Comparison of ENCODE assay signal across 13 cellular contexts in genomic region chr13:51444922-51445321, GRCh38. TPM values are rescaled to one million over a fixed set of nuclear protein-coding genes. Genes with fewer than 3 reads are reported as not detected.
DNase-seq lines count a peak whose midpoint lies in the region; ATAC-seq and TF ChIP-seq lines count a peak whose summit lies in the region.
"Had no signal": no experiment of that assay in that cellular context is flagged by ENCODE, and none has a peak within 500 bp of the region (broad histone marks: within the 10 kb centered on the region; RNA-seq: fewer than 3 reads in every experiment).

No MANE protein-coding gene starts in this region.

- H2AFZ ChIP-seq in hepatocyte, result no peak overlapping the region

- H4K20me1 ChIP-seq in hepatocyte (ENCODE audit: insufficient read depth, poor library complexity, severe bottlenecking), result no peaks in the 10 kb centered on the region

- no peaks in the 10 kb centered on the region for H3K27me3 ChIP-seq in A673 (replicated peaks; ENCODE audit: insufficient read depth, low read depth, low read length, poor library complexity)
- no peaks in the 10 kb centered on the region for H3K27me3 ChIP-seq in hepatocyte

- intact Hi-C loops in A673 (cut with micrococcal nuclease; ENCODE audit: unreplicated experiment), result no loop called here

- H3K9me3 ChIP-seq in A673 (ENCODE audit: low read depth, low read length, poor library complexity, severe bottlenecking), result no peaks in the 10 kb centered on the region
- no peaks in the 10 kb centered on the region for H3K9me3 ChIP-seq in hepatocyte (ENCODE audit: low read depth)

- no peak overlapping the region for H3K27ac Mint-ChIP-seq in activated CD4-positive, alpha-beta T cell treated with anti-CD3 and anti-CD28 coated beads, Interleukin-2, amount 10 ng/mL, durations not matched to agents 7 days and 5 days
- H3K27ac Mint-ChIP-seq: natural killer cell treated with Interleukin-12 subunit alpha and Interleukin-12 subunit beta and Interleukin-15 and Interleukin-18, amount 100 ng/mL, for 72 hours had no signal

- DNase-seq in A673 (ENCODE audit: low spot score) (peak; percentile 67), GM10248 (ENCODE audit: extremely low spot score) (no peak), SW480 (ENCODE audit: low spot score) (peak; percentile 25), hepatocyte (ENCODE audit: low spot score) (no peak)
- no peak for DNase-seq in activated CD4-positive, alpha-beta T cell treated with anti-CD3 and anti-CD28 coated beads for 48 hours
- DNase-seq in activated CD4-positive, alpha-beta T cell treated with anti-CD3 and anti-CD28 coated beads, Interleukin-2, amount 10 ng/mL, durations not matched to agents 7 days and 5 days, result no peak
- DNase-seq: cerebellar nuclear complex, H7, KG1 had no signal

- peaks cover 13% of the 10 kb centered on the region for H3K4me1 Mint-ChIP-seq in activated CD4-positive, alpha-beta T cell treated with anti-CD3 and anti-CD28 coated beads, Interleukin-2, amount 10 ng/mL, durations not matched to agents 7 days and 5 days

- H3K4me1 ChIP-seq in A673 (ENCODE audit: insufficient read depth, low read length, poor library complexity, severe bottlenecking) (peaks cover 29% of the 10 kb centered on the region), hepatocyte (ENCODE audit: insufficient read depth) (peaks cover 4% of the 10 kb centered on the region)

- POLR2A ChIA-PET in A673 (lab: Charles Lee; ENCODE audit: low non-redundant PET), result interaction anchor here (0.7 kb wide), 1 partner anchor 352 kb away, joined by 8 read pairs; no protein-coding TSS in a partner anchor
- POLR2A ChIA-PET in GM10248 (lab: Yijun Ruan, JAX), result interaction anchor here (0.7 to 2.8 kb wide), 3 partner anchors 8 to 312 kb away, joined by 3 to 27 read pairs (median 5); partner anchors contain the start of gene INTS6
- POLR2A ChIA-PET in activated CD4-positive, alpha-beta T cell treated with anti-CD3 and anti-CD28 coated beads, Interleukin-2, amount 10 ng/mL, durations not matched to agents 7 days and 5 days (lab: Charles Lee), result no interaction called here

- peaks cover 29% of the 10 kb centered on the region for H3K36me3 Mint-ChIP-seq in activated CD4-positive, alpha-beta T cell treated with anti-CD3 and anti-CD28 coated beads, Interleukin-2, amount 10 ng/mL, durations not matched to agents 7 days and 5 days (ENCODE audit: low read depth)

- H3K4me3 ChIP-seq in A673 (ENCODE audit: low read depth, low read length, poor library complexity, severe bottlenecking) (no peak overlapping the region), hepatocyte (no peak overlapping the region)

- no peak overlapping the region for H3K4me2 ChIP-seq in hepatocyte

- 53% methylated on average over 1 of the region's 1 CpG for WGBS in hepatocyte (ENCODE audit: low lambda C conversion rate, missing lambda C conversion rate)

- BruUV-seq in A673 (replicated peaks; lab: Mats Ljungman, UMichigan), result no TSS peak

- ATAC-seq in GM21825 (IDR thresholded peaks at IDR 0.05; ENCODE audit: unreplicated experiment), result no peak
- no peak for ATAC-seq in GM18502 (IDR thresholded peaks at IDR 0.05; ENCODE audit: poor library complexity, unreplicated experiment)
- ATAC-seq: activated CD4-positive, CD25-positive, alpha-beta regulatory T cell treated with anti-CD3 and anti-CD28 coated beads, Interleukin-2, amount 50 U/mL, for 24 hours; natural killer cell treated with Interleukin-12 subunit alpha and Interleukin-12 subunit beta and Interleukin-15 and Interleukin-18, amount 100 ng/mL, for 72 hours had no signal

- H3K9me2 ChIP-seq in hepatocyte (replicated peaks; ENCODE audit: insufficient read depth), result no peaks in the 10 kb centered on the region

- H3K4me3 Mint-ChIP-seq in activated CD4-positive, alpha-beta T cell treated with anti-CD3 and anti-CD28 coated beads, Interleukin-2, amount 10 ng/mL, durations not matched to agents 7 days and 5 days, result no peak overlapping the region
- H3K4me3 Mint-ChIP-seq: natural killer cell treated with Interleukin-12 subunit alpha and Interleukin-12 subunit beta and Interleukin-15 and Interleukin-18, amount 100 ng/mL, for 72 hours had no signal

- no peaks in the 10 kb centered on the region for H3K27me3 Mint-ChIP-seq in activated CD4-positive, alpha-beta T cell treated with anti-CD3 and anti-CD28 coated beads, Interleukin-2, amount 10 ng/mL, durations not matched to agents 7 days and 5 days
- H3K27me3 Mint-ChIP-seq: natural killer cell treated with Interleukin-12 subunit alpha and Interleukin-12 subunit beta and Interleukin-15 and Interleukin-18, amount 100 ng/mL, for 72 hours had no signal

- TF ChIP-seq CTCF in A673 (conservative IDR thresholded peaks at IDR 0.05; ENCODE audit: low read depth, low read length) (peak; percentile 59), GM10248 (IDR thresholded peaks at IDR 0.05; ENCODE audit: control extremely low read depth, extremely low read depth, low read depth, missing control alignments) (peak; percentile 10), hepatocyte (IDR thresholded peaks at IDR 0.05; ENCODE audit: poor library complexity) (peak; percentile 56)

- H3K9me3 Mint-ChIP-seq in activated CD4-positive, alpha-beta T cell treated with anti-CD3 and anti-CD28 coated beads, Interleukin-2, amount 10 ng/mL, durations not matched to agents 7 days and 5 days, result no peaks in the 10 kb centered on the region
- H3K9me3 Mint-ChIP-seq: natural killer cell treated with Interleukin-12 subunit alpha and Interleukin-12 subunit beta and Interleukin-15 and Interleukin-18, amount 100 ng/mL, for 72 hours had no signal

- peaks cover 4% of the 10 kb centered on the region for H3K79me2 ChIP-seq in hepatocyte

- H3K36me3 ChIP-seq in A673 (ENCODE audit: insufficient read depth, low read length, poor library complexity, severe bottlenecking), result peaks cover 14% of the 10 kb centered on the region
- no peaks in the 10 kb centered on the region for H3K36me3 ChIP-seq in hepatocyte (replicated peaks; ENCODE audit: insufficient read depth, low read depth)

- CTCF ChIA-PET in A673 (lab: Charles Lee), result interaction anchor here (0.9 to 1.5 kb wide), 3 partner anchors 287 to 381 kb away, joined by 3 to 5 read pairs (median 3); no protein-coding TSS in a partner anchor
- CTCF ChIA-PET in GM10248 (lab: Yijun Ruan, JAX), result interaction anchor here (1.0 to 10.6 kb wide), 4 partner anchors 12 to 352 kb away, joined by 3 to 59 read pairs (median 4); no protein-coding TSS in a partner anchor
- CTCF ChIA-PET in activated CD4-positive, alpha-beta T cell treated with anti-CD3 and anti-CD28 coated beads, Interleukin-2, amount 10 ng/mL, durations not matched to agents 7 days and 5 days (lab: Charles Lee), result interaction anchor here (0.7 to 1.3 kb wide), 3 partner anchors 322 to 352 kb away, joined by 3 to 4 read pairs (median 3); no protein-coding TSS in a partner anchor

- H3K27ac ChIP-seq in A673 (ENCODE audit: low read depth, low read length, poor library complexity, severe bottlenecking) (no peak overlapping the region), hepatocyte (no peak overlapping the region)

RNA-seq across cellular contexts. Expression of gene INTS6, which starts 7.9 kb away (rescaled TPM):
- total RNA-seq in A673 (2021), result 86.2 and 90.4 TPM in 2 replicates
- total RNA-seq in hepatocyte, result 40.1 and 51.2 TPM in 2 replicates
- polyA plus RNA-seq in hepatocyte, result 28.5 and 30.7 TPM in 2 replicates
- 10 to 100 TPM; 47.9 to 51.6 TPM for total RNA-seq in activated CD4-positive, alpha-beta T cell treated with anti-CD3 and anti-CD28 coated beads, Interleukin-2, amount 10 ng/mL, durations not matched to agents 7 days and 5 days

Comparison
In these comparisons a context has a peak if more than half of its experiments do, and no peak if none do; other contexts are left out.
1. DNase-seq: peak in A673 (single experiment) and SW480 (single experiment); none in GM10248 (single experiment), hepatocyte (single experiment), activated CD4-positive, alpha-beta T cell treated with anti-CD3 and anti-CD28 coated beads for 48 hours (single experiment) and activated CD4-positive, alpha-beta T cell treated with anti-CD3 and anti-CD28 coated beads, Interleukin-2, amount 10 ng/mL, durations not matched to agents 7 days and 5 days (single experiment).
2. Peak in every context shown above with its lines, with median percentiles within 50 percentile points of each other: CTCF ChIP-seq.